In the genomic region with DNA sequence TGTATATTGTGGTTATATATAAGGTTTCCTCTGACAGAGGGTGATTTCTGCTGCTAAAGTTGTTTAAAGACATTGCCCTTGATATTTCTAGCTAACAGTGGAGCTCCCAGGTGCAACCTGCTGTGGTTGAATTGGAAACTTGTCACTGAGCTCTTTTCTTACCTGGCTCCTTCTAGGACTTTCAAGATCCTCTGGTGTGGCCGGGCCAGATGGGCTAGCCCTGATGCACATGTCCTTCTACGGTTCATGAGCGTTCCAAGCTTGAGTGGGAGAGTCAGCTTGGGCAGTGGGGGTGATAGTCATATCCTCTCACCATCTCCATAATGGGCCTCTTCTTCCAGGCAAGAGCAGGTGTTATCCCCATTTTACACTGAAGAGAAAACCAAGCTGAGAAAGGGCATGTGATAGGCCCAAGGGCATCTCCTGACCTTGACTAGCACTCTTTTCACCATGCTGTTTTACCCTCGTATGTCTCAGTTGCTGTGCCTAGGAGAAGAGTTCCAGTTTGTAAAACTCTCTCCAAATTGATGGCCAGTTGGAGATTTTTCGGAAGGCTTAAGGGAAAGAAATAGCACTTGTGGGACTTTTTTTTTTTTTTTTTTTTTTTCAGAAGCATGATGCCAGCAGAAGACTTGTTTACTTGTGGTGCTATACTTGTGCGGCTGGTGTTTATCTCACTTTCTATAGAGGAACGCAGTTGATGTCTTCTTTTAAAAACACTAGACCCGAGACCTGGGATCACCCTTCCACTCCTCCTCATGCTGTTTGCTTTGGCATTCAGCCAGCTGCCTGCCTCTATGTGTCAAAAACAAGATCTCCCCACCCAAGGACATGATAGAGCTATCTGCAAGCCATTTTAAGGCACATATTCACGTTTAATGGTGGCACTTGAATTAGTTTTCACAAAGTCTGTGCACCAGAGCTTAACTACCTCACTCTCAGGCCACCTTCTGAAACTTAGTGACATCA, we compare ENCODE assay signal across 12 cellular contexts. TPM values are rescaled to one million over a fixed set of nuclear protein-coding genes. Genes with fewer than 3 reads are reported as not detected.
A peak's percentile ranks its signal among the peaks of the same experiment; 100 is the strongest.
DNase-seq lines count a peak whose midpoint lies in the region; ATAC-seq, FAIRE-seq and TF ChIP-seq lines count a peak whose summit lies in the region.
"Had no signal": no experiment of that assay in that cellular context is flagged by ENCODE, and none has a peak within 500 bp of the region (broad histone marks: within the 10 kb centered on the region; RNA-seq: fewer than 3 reads in every experiment).

No MANE protein-coding gene starts in this region.

- no peak for ATAC-seq in HG02571 (IDR thresholded peaks at IDR 0.05; ENCODE audit: unreplicated experiment)
- ATAC-seq: activated CD4-positive, CD25-positive, alpha-beta regulatory T cell treated with anti-CD3 and anti-CD28 coated beads, Interleukin-2, amount 50 U/mL, for 24 hours; activated naive CD8-positive, alpha-beta T cell treated with anti-CD3 and anti-CD28 coated beads, Interleukin-2, amount 50 U/mL, for 24 hours; natural killer cell treated with Interleukin-12 subunit alpha and Interleukin-12 subunit beta and Interleukin-15 and Interleukin-18, amount 100 ng/mL, for 72 hours had no signal

- H3K4me3 Mint-ChIP-seq in activated T-helper 2 cell treated with anti-CD3 and anti-CD28 coated beads, Interferon-gamma antibody, Interleukin-2, Interleukin-4, amounts not matched to agents 10 μg/mL and 5 μg/mL and 100 μg/mL, durations not matched to agents 14 hours and 24 hours and 36 hours (ENCODE audit: low read depth), result no peak overlapping the region
- H3K4me3 Mint-ChIP-seq: activated naive CD8-positive, alpha-beta T cell treated with anti-CD3 and anti-CD28 coated beads, Interleukin-2, amount 50 U/mL, for 24 hours; natural killer cell treated with Interleukin-12 subunit alpha and Interleukin-12 subunit beta and Interleukin-15 and Interleukin-18, amount 100 ng/mL, for 72 hours had no signal

- DNase-seq in NCI-H69 (lab: John Stamatoyannopoulos, UW) (peak; percentile 94), fibroblast of villous mesenchyme (ENCODE audit: low read depth) (peak; percentile 70), urothelium cell line (ENCODE audit: low spot score) (no peak), OCI-M2 (lab: John Stamatoyannopoulos, UW; ENCODE audit: unreplicated experiment) (no peak)
- DNase-seq in activated T-helper 2 cell treated with anti-CD3 and anti-CD28 coated beads, Interferon-gamma antibody, Interleukin-2, Interleukin-4, amounts not matched to agents 10 μg/mL and 5 μg/mL and 100 μg/mL, durations not matched to agents 14 hours and 24 hours and 36 hours (ENCODE audit: low spot score), result no peak
- DNase-seq: activated naive CD8-positive, alpha-beta T cell treated with anti-CD3 and anti-CD28 coated beads, Interleukin-2, amount 50 U/mL, for 24 hours; foreskin melanocyte had no signal

- H3K27ac Mint-ChIP-seq in activated T-helper 2 cell treated with anti-CD3 and anti-CD28 coated beads, Interferon-gamma antibody, Interleukin-2, Interleukin-4, amounts not matched to agents 10 μg/mL and 5 μg/mL and 100 μg/mL, durations not matched to agents 14 hours and 24 hours and 36 hours, result no peak overlapping the region
- H3K27ac Mint-ChIP-seq: activated naive CD8-positive, alpha-beta T cell treated with anti-CD3 and anti-CD28 coated beads, Interleukin-2, amount 50 U/mL, for 24 hours; natural killer cell treated with Interleukin-12 subunit alpha and Interleukin-12 subunit beta and Interleukin-15 and Interleukin-18, amount 100 ng/mL, for 72 hours had no signal

- TF ChIP-seq EP300 in Ishikawa (IDR thresholded peaks at IDR 0.05; ENCODE audit: borderline replicate concordance), result no peak

- FAIRE-seq in urothelium cell line (lab: Jason Lieb, UNC), result no peak

- H3K4me1 Mint-ChIP-seq in activated T-helper 2 cell treated with anti-CD3 and anti-CD28 coated beads, Interferon-gamma antibody, Interleukin-2, Interleukin-4, amounts not matched to agents 10 μg/mL and 5 μg/mL and 100 μg/mL, durations not matched to agents 14 hours and 24 hours and 36 hours (ENCODE audit: low read depth), result no peaks in the 10 kb centered on the region
- H3K4me1 Mint-ChIP-seq: activated naive CD8-positive, alpha-beta T cell treated with anti-CD3 and anti-CD28 coated beads, Interleukin-2, amount 50 U/mL, for 24 hours had no signal

- peak overlapping the region; percentile 41 for H3K4me2 ChIP-seq in skeletal muscle satellite cell (ENCODE audit: low read length)

- H3K9ac ChIP-seq in skeletal muscle satellite cell (ENCODE audit: low read depth, low read length), result no peak overlapping the region

- intact Hi-C loops in activated T-helper 2 cell treated with anti-CD3 and anti-CD28 coated beads, Interferon-gamma antibody, Interleukin-2, Interleukin-4, amounts not matched to agents 10 μg/mL and 5 μg/mL and 100 μg/mL, durations not matched to agents 14 hours and 24 hours and 36 hours (cut with micrococcal nuclease), result no loop called here

- no peaks in the 10 kb centered on the region for H3K9me3 Mint-ChIP-seq in activated T-helper 2 cell treated with anti-CD3 and anti-CD28 coated beads, Interferon-gamma antibody, Interleukin-2, Interleukin-4, amounts not matched to agents 10 μg/mL and 5 μg/mL and 100 μg/mL, durations not matched to agents 14 hours and 24 hours and 36 hours
- H3K9me3 Mint-ChIP-seq: activated naive CD8-positive, alpha-beta T cell treated with anti-CD3 and anti-CD28 coated beads, Interleukin-2, amount 50 U/mL, for 24 hours; natural killer cell treated with Interleukin-12 subunit alpha and Interleukin-12 subunit beta and Interleukin-15 and Interleukin-18, amount 100 ng/mL, for 72 hours had no signal

- no peaks in the 10 kb centered on the region for H3K36me3 Mint-ChIP-seq in activated T-helper 2 cell treated with anti-CD3 and anti-CD28 coated beads, Interferon-gamma antibody, Interleukin-2, Interleukin-4, amounts not matched to agents 10 μg/mL and 5 μg/mL and 100 μg/mL, durations not matched to agents 14 hours and 24 hours and 36 hours (ENCODE audit: low read depth)
- H3K36me3 Mint-ChIP-seq: natural killer cell treated with Interleukin-12 subunit alpha and Interleukin-12 subunit beta and Interleukin-15 and Interleukin-18, amount 100 ng/mL, for 72 hours had no signal

- H3K9me3 ChIP-seq in skeletal muscle satellite cell (replicated peaks; ENCODE audit: low read length), result no peaks in the 10 kb centered on the region

- H3K36me3 ChIP-seq in skeletal muscle satellite cell (ENCODE audit: insufficient read depth, low read length), result peaks cover 18% of the 10 kb centered on the region

- H3K4me3 ChIP-seq in fibroblast of villous mesenchyme (ENCODE audit: low read depth, low read length) (no peak overlapping the region), skeletal muscle satellite cell (ENCODE audit: low read length) (no peak overlapping the region)

- peaks cover 60% of the 10 kb centered on the region for H3K4me1 ChIP-seq in skeletal muscle satellite cell (ENCODE audit: control insufficient read depth, insufficient read depth, low read length)

- no peaks in the 10 kb centered on the region for H3K27me3 ChIP-seq in skeletal muscle satellite cell (ENCODE audit: control insufficient read depth, insufficient read depth, low read length)

- no peak for TF ChIP-seq RAD21 in Ishikawa (IDR thresholded peaks at IDR 0.05; ENCODE audit: low read depth)

- no peak for TF ChIP-seq CTCF in fibroblast of villous mesenchyme (IDR thresholded peaks at IDR 0.05; ENCODE audit: insufficient read depth, low read depth, low read length)

- peaks cover 43% of the 10 kb centered on the region for H3K27me3 Mint-ChIP-seq in activated T-helper 2 cell treated with anti-CD3 and anti-CD28 coated beads, Interferon-gamma antibody, Interleukin-2, Interleukin-4, amounts not matched to agents 10 μg/mL and 5 μg/mL and 100 μg/mL, durations not matched to agents 14 hours and 24 hours and 36 hours (ENCODE audit: low read depth)

TF ChIP-seq in Ishikawa, 13 proteins besides CTCF, POLR2A, EP300 and RAD21:
- no peak for TF ChIP-seq MAX (IDR thresholded peaks at IDR 0.05)
- TF ChIP-seq NFIC (IDR thresholded peaks at IDR 0.05), result peak; percentile 62; the same call in 1 of the 2 replicates
TF ChIP-seq in Ishikawa: peak in this region for 1.

RNA-seq across cellular contexts. Expression of gene TEAD1, which starts 32.6 kb away (rescaled TPM):
- total RNA-seq in fibroblast of villous mesenchyme, result 209 and 244 TPM in 2 replicates
- 67.2 and 70.3 TPM in 2 replicates for total RNA-seq in skeletal muscle satellite cell (2012; rRNA removed)
- total RNA-seq in activated T-helper 2 cell treated with anti-CD3 and anti-CD28 coated beads, Interferon-gamma antibody, Interleukin-2, Interleukin-4, amounts not matched to agents 10 μg/mL and 5 μg/mL and 100 μg/mL, durations not matched to agents 14 hours and 24 hours and 36 hours, result 1.0 and 1.3 TPM in 2 replicates

Comparison
In these comparisons a context has a peak if more than half of its experiments do, and no peak if none do; other contexts are left out.
1. DNase-seq: peak in NCI-H69 (single experiment) and fibroblast of villous mesenchyme (single experiment); none in activated T-helper 2 cell treated with anti-CD3 and anti-CD28 coated beads, Interferon-gamma antibody, Interleukin-2, Interleukin-4, amounts not matched to agents 10 μg/mL and 5 μg/mL and 100 μg/mL, durations not matched to agents 14 hours and 24 hours and 36 hours (single experiment), urothelium cell line (single experiment) and OCI-M2 (single experiment).
2. RNA of gene TEAD1, which starts 32.6 kb away (total RNA-seq): 209 to 244 TPM in fibroblast of villous mesenchyme; 1.0 to 1.3 TPM in activated T-helper 2 cell treated with anti-CD3 and anti-CD28 coated beads, Interferon-gamma antibody, Interleukin-2, Interleukin-4, amounts not matched to agents 10 μg/mL and 5 μg/mL and 100 μg/mL, durations not matched to agents 14 hours and 24 hours and 36 hours; every median in the first group is over 10 times any median in the second.